Comparison of ENCODE assay signal across 14 cellular contexts in the genomic region with DNA sequence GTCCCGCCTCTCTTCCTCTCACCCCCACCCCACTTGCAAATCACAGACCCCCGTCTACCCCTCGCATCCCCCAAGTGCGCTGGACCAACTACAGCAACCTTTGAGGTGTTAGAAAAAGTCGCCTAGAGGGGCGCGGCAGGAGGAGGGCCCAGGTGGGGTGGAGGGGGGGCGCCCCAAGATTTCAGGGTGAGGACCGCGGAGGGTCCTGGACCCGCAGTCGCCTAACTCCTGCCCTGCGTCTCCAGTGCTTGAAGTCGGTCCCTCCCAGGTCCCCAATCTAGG. TPM values are rescaled to one million over a fixed set of nuclear protein-coding genes. Genes with fewer than 3 reads are reported as not detected.
A peak's percentile ranks its signal among the peaks of the same experiment; 100 is the strongest.
DNase-seq lines count a peak whose midpoint lies in the region; ATAC-seq and TF ChIP-seq lines count a peak whose summit lies in the region.
"Had no signal": no experiment of that assay in that cellular context is flagged by ENCODE, and none has a peak within 500 bp of the region (broad histone marks: within the 10 kb centered on the region; RNA-seq: fewer than 3 reads in every experiment).

No MANE protein-coding gene starts in this region.

- H3K9me3 ChIP-seq in esophagus muscularis mucosa (no peaks in the 10 kb centered on the region), neural cell (ENCODE audit: low read length) (no peaks in the 10 kb centered on the region), upper lobe of right lung (no peaks in the 10 kb centered on the region)
- H3K9me3 ChIP-seq: body of pancreas had no signal

- intact Hi-C loops in esophagus muscularis mucosa (cut with DNase I): no loop called here
- intact Hi-C loops in upper lobe of right lung (cut with DNase I): no loop called here

- H3F3A ChIP-seq in neural cell (ENCODE audit: insufficient read depth, low read length, poor library complexity, severe bottlenecking): no peaks in the 10 kb centered on the region

- no peak for TF ChIP-seq POLR2A in esophagus muscularis mucosa (IDR thresholded peaks at IDR 0.05; ENCODE audit: low read depth)

- H3K4me1 ChIP-seq in esophagus muscularis mucosa: peaks cover 20 to 24% (median 21%) of the 10 kb centered on the region in 4 donors
- H3K4me1 ChIP-seq in upper lobe of right lung: peaks cover 18% of the 10 kb centered on the region

- no peak overlapping the region for H3K27ac Mint-ChIP-seq in activated T-cell treated with anti-CD3 and anti-CD28 coated beads, Interleukin-2, amount 50 U/mL, for 24 hours
- no peak overlapping the region for H3K27ac Mint-ChIP-seq in immature natural killer cell
- H3K27ac Mint-ChIP-seq: stimulated activated naive CD8-positive, alpha-beta T cell treated with anti-CD3 and anti-CD28 coated beads, Interleukin-15, Interleukin-2, amounts not matched to agents 100 ng/mL and 50 ng/mL, for 24 hours had no signal

- peak overlapping the region; percentile 66 for H3K4me2 ChIP-seq in neural cell (ENCODE audit: low read length)

- ATAC-seq in activated T-cell treated with anti-CD3 and anti-CD28 coated beads, Interleukin-2, amount 50 U/mL, for 4 hours: no peak
- ATAC-seq in upper lobe of right lung (no peak), HG02973 (IDR thresholded peaks at IDR 0.05; ENCODE audit: unreplicated experiment) (no peak), HG03521 (IDR thresholded peaks at IDR 0.05; ENCODE audit: unreplicated experiment) (no peak)
- ATAC-seq: HCT116 had no signal

- H3K4me3 ChIP-seq in esophagus muscularis mucosa (peak overlapping the region; percentile 56 to 68 (median 60)), neural cell (ENCODE audit: low read length) (peak overlapping the region; percentile 79), upper lobe of right lung (peak overlapping the region; percentile 38)

- H3K27me3 Mint-ChIP-seq in activated T-cell treated with anti-CD3 and anti-CD28 coated beads, Interleukin-2, amount 50 U/mL, for 24 hours: peaks cover 86% of the 10 kb centered on the region
- peaks cover 64% of the 10 kb centered on the region for H3K27me3 Mint-ChIP-seq in activated T-cell treated with anti-CD3 and anti-CD28 coated beads, Interleukin-2, amount 50 U/mL, for 4 hours (ENCODE audit: low read depth)
- peaks cover 18 to 37% (median 26%) of the 10 kb centered on the region in 3 donors for H3K27me3 Mint-ChIP-seq in immature natural killer cell (ENCODE audit: low read depth in 3 of 3)

- H3K27ac ChIP-seq in esophagus muscularis mucosa (replicated peaks in 1 of 4): peak overlapping the region in 3 of 4 donors; percentile 33 to 55 (median 48)
- H3K27ac ChIP-seq in neural cell (ENCODE audit: low read length): no peak overlapping the region
- no peak overlapping the region for H3K27ac ChIP-seq in upper lobe of right lung
- H3K27ac ChIP-seq: body of pancreas had no signal

- TF ChIP-seq RAD21 in neural cell (conservative IDR thresholded peaks at IDR 0.05): no peak

- H3K36me3 Mint-ChIP-seq in activated T-cell treated with anti-CD3 and anti-CD28 coated beads, Interleukin-2, amount 50 U/mL, for 24 hours (ENCODE audit: low read depth): no peaks in the 10 kb centered on the region
- no peaks in the 10 kb centered on the region for H3K36me3 Mint-ChIP-seq in activated T-cell treated with anti-CD3 and anti-CD28 coated beads, Interleukin-2, amount 50 U/mL, for 4 hours (ENCODE audit: insufficient read depth)
- no peaks in the 10 kb centered on the region for H3K36me3 Mint-ChIP-seq in immature natural killer cell

- 3% methylated on average over 4 of the region's 14 CpGs for WGBS in esophagus muscularis mucosa

- no peaks in the 10 kb centered on the region for H4K20me1 ChIP-seq in neural cell (ENCODE audit: insufficient read depth)

- H3K9me3 Mint-ChIP-seq in activated T-cell treated with anti-CD3 and anti-CD28 coated beads, Interleukin-2, amount 50 U/mL, for 24 hours: peaks cover 7% of the 10 kb centered on the region
- peaks cover 8% of the 10 kb centered on the region for H3K9me3 Mint-ChIP-seq in activated T-cell treated with anti-CD3 and anti-CD28 coated beads, Interleukin-2, amount 50 U/mL, for 4 hours
- peaks cover 0 to 26% (median 4%) of the 10 kb centered on the region in 6 donors for H3K9me3 Mint-ChIP-seq in immature natural killer cell

- H2AFZ ChIP-seq in neural cell (ENCODE audit: low read depth, low read length): no peak overlapping the region

- no peak for DNase-seq in activated T-cell treated with anti-CD3 and anti-CD28 coated beads, Interleukin-2, amount 50 U/mL, for 24 hours
- no peak for DNase-seq in activated T-cell treated with anti-CD3 and anti-CD28 coated beads, Interleukin-2, amount 50 U/mL, for 4 hours
- no peak for DNase-seq in esophagus muscularis mucosa (ENCODE audit: extremely low spot score)
- DNase-seq in upper lobe of right lung: no peak
- DNase-seq in immature natural killer cell: no peak
- DNase-seq: EL; SIG-M5; stimulated activated CD4-positive, alpha-beta T cell treated with anti-CD3 and anti-CD28 coated beads, Interleukin-12 subunit alpha, Interleukin-12 subunit beta, amount 100 ng/mL, for 4 hours had no signal

- H3K27me3 ChIP-seq in esophagus muscularis mucosa (peaks cover 5 to 60% (median 28%) of the 10 kb centered on the region in 4 donors), neural cell (ENCODE audit: insufficient read depth, low read depth, low read length) (peaks cover 64% of the 10 kb centered on the region), upper lobe of right lung (peaks cover 72% of the 10 kb centered on the region)

- H3K36me3 ChIP-seq in esophagus muscularis mucosa (no peaks in the 10 kb centered on the region), neural cell (ENCODE audit: insufficient read depth, low read length) (no peaks in the 10 kb centered on the region), upper lobe of right lung (no peaks in the 10 kb centered on the region)

- TF ChIP-seq CTCF in esophagus muscularis mucosa (IDR thresholded peaks at IDR 0.05) (no peak), neural cell (IDR thresholded peaks at IDR 0.05; ENCODE audit: poor library complexity, severe bottlenecking) (no peak), upper lobe of right lung (IDR thresholded peaks at IDR 0.05) (no peak)

- no peaks in the 10 kb centered on the region for H3K79me2 ChIP-seq in neural cell (replicated peaks; ENCODE audit: insufficient read depth, low read length)

- peaks cover 9% of the 10 kb centered on the region for H3K4me1 Mint-ChIP-seq in activated T-cell treated with anti-CD3 and anti-CD28 coated beads, Interleukin-2, amount 50 U/mL, for 24 hours (ENCODE audit: low read depth)
- H3K4me1 Mint-ChIP-seq in activated T-cell treated with anti-CD3 and anti-CD28 coated beads, Interleukin-2, amount 50 U/mL, for 4 hours (ENCODE audit: low read depth): peaks cover 3% of the 10 kb centered on the region
- peaks cover 0 to 5% of the 10 kb centered on the region in 2 donors for H3K4me1 Mint-ChIP-seq in immature natural killer cell

- H3K9me2 ChIP-seq in neural cell (ENCODE audit: insufficient read depth, low read length): no peaks in the 10 kb centered on the region

- peak overlapping the region; percentile 28 for H3K4me3 Mint-ChIP-seq in activated T-cell treated with anti-CD3 and anti-CD28 coated beads, Interleukin-2, amount 50 U/mL, for 24 hours
- H3K4me3 Mint-ChIP-seq in activated T-cell treated with anti-CD3 and anti-CD28 coated beads, Interleukin-2, amount 50 U/mL, for 4 hours: no peak overlapping the region
- H3K4me3 Mint-ChIP-seq in immature natural killer cell: no peak overlapping the region
- H3K4me3 Mint-ChIP-seq: stimulated activated naive CD8-positive, alpha-beta T cell treated with anti-CD3 and anti-CD28 coated beads, Interleukin-15, Interleukin-2, amounts not matched to agents 100 ng/mL and 50 ng/mL, for 24 hours had no signal

- TF ChIP-seq EP300 in esophagus muscularis mucosa (IDR thresholded peaks at IDR 0.05) (no peak), neural cell (conservative IDR thresholded peaks at IDR 0.05; ENCODE audit: poor library complexity, severe bottlenecking) (no peak)

- H3K9ac ChIP-seq in neural cell (ENCODE audit: low read length): no peak overlapping the region

TF ChIP-seq in neural cell, 6 proteins besides CTCF, POLR2A, EP300 and RAD21:
- TF ChIP-seq, protein P1, sequence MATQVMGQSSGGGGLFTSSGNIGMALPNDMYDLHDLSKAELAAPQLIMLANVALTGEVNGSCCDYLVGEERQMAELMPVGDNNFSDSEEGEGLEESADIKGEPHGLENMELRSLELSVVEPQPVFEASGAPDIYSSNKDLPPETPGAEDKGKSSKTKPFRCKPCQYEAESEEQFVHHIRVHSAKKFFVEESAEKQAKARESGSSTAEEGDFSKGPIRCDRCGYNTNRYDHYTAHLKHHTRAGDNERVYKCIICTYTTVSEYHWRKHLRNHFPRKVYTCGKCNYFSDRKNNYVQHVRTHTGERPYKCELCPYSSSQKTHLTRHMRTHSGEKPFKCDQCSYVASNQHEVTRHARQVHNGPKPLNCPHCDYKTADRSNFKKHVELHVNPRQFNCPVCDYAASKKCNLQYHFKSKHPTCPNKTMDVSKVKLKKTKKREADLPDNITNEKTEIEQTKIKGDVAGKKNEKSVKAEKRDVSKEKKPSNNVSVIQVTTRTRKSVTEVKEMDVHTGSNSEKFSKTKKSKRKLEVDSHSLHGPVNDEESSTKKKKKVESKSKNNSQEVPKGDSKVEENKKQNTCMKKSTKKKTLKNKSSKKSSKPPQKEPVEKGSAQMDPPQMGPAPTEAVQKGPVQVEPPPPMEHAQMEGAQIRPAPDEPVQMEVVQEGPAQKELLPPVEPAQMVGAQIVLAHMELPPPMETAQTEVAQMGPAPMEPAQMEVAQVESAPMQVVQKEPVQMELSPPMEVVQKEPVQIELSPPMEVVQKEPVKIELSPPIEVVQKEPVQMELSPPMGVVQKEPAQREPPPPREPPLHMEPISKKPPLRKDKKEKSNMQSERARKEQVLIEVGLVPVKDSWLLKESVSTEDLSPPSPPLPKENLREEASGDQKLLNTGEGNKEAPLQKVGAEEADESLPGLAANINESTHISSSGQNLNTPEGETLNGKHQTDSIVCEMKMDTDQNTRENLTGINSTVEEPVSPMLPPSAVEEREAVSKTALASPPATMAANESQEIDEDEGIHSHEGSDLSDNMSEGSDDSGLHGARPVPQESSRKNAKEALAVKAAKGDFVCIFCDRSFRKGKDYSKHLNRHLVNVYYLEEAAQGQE (IDR thresholded peaks at IDR 0.05; ENCODE audit: borderline replicate concordance): no peak
- TF ChIP-seq MXI1 (conservative IDR thresholded peaks at IDR 0.05; ENCODE audit: poor library complexity, severe bottlenecking): no peak
- TF ChIP-seq EZH2 (IDR thresholded peaks at IDR 0.05; ENCODE audit: borderline replicate concordance, insufficient read depth, low read length, poor library complexity, severe bottlenecking): no peak
- no peak for TF ChIP-seq POLR2AphosphoS5 (IDR thresholded peaks at IDR 0.05)

RNA-seq across cellular contexts. Expression of gene EGFLAM, which starts 0.4 kb away (rescaled TPM):
- total RNA-seq in activated T-cell treated with anti-CD3 and anti-CD28 coated beads, Interleukin-2, amount 50 U/mL, for 4 hours: not detected
- total RNA-seq in esophagus muscularis mucosa (10 to 100 TPM in 2 of 4 donors, 1 to 10 TPM in 2; 6.6 to 13.6 (median 9.8) TPM), upper lobe of right lung (2.1 TPM)
- polyA plus RNA-seq in neural cell (not detected in 2 replicates), immature natural killer cell (not detected)
- polyA minus RNA-seq in neural cell: not detected in 2 replicates

Comparison
In these comparisons a context has a peak if more than half of its experiments do, and no peak if none do; other contexts are left out.
1. H3K27ac ChIP-seq: peak in esophagus muscularis mucosa (3 of 4); none in neural cell (single experiment) and upper lobe of right lung (single experiment).
2. Peak in every context shown above with its lines, with median percentiles within 50 percentile points of each other: H3K4me3 ChIP-seq.